ENCODE assay signal across 8 cellular contexts in the genomic region with DNA sequence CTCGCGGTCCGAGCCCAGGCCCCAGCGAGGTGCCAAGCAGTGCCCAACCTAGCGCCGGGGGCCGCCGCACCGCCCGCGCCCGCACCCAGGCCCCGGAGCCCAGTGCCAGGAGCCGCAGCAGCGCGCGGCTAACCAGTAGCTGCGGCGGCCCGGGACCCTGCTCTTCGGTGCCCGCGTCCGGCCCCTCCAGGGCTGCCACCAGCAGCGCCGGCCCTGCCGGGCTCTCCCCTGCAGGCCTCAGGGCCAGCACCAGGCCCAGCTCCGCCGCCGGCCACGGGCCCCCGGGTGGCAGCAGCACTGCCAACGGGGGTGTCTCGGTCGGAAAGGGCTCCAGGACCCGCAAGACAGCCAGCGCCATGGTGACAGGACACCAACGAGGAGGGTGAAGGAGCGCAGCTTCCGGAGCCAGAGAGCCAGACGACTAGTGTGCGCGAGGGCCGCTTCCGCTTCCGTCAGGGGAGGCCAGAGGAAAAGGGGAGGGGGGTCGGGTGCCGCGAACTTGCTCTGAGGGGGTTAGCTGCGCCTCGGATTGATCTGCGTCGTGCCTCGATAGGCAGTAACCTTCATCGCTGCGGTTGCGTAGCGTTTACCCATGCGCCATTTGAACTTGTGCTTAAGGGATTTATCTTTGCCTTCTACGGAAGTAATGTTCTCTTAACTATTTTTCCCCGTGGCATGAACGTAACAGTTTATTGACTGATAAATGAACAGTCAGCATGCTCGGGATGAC. TPM values are rescaled to one million over a fixed set of nuclear protein-coding genes. Genes with fewer than 3 reads are reported as not detected.
DNase-seq lines count a peak whose midpoint lies in the region; ATAC-seq and TF ChIP-seq lines count a peak whose summit lies in the region.

Gene PEX6, minus strand, starts transcription at position 389 of the 730 bp plus-strand sequence. Its CDS starts 31 bp downstream, at position 358.

- intact Hi-C loops in dendritic cell treated with granulocyte-macrophage colony-stimulating factor and Interleukin-4, amounts not matched to agents 40 ng/mL and 50 ng/mL, for 4 days (cut with micrococcal nuclease) = no loop called here
- intact Hi-C loops in left lung (cut with DNase I) = no loop called here

- H3K36me3 Mint-ChIP-seq in dendritic cell treated with granulocyte-macrophage colony-stimulating factor and Interleukin-4, amounts not matched to agents 40 ng/mL and 50 ng/mL, for 4 days (ENCODE audit: low read depth) = peaks cover 23% of the 10 kb centered on the region

- H3K9me3 ChIP-seq in left lung = no peaks in the 10 kb centered on the region

- peak within 1 kb of the TSS; percentile 97 for H3K27ac Mint-ChIP-seq in dendritic cell treated with granulocyte-macrophage colony-stimulating factor and Interleukin-4, amounts not matched to agents 40 ng/mL and 50 ng/mL, for 4 days

- ATAC-seq in GM19372 (IDR thresholded peaks at IDR 0.05; ENCODE audit: low read depth, unreplicated experiment) (peak; percentile 92), HG03521 (IDR thresholded peaks at IDR 0.05; ENCODE audit: unreplicated experiment) (peak; percentile 75), left lung (peak; percentile 95)

- peak within 1 kb of the TSS; percentile 67 to 93 for H3K27ac ChIP-seq in left lung

- no peaks in the 10 kb centered on the region for H3K9me3 Mint-ChIP-seq in dendritic cell treated with granulocyte-macrophage colony-stimulating factor and Interleukin-4, amounts not matched to agents 40 ng/mL and 50 ng/mL, for 4 days

- peaks cover 11 to 40% of the 10 kb centered on the region in 2 donors for H3K4me1 ChIP-seq in left lung

- no peaks in the 10 kb centered on the region for H3K27me3 Mint-ChIP-seq in dendritic cell treated with granulocyte-macrophage colony-stimulating factor and Interleukin-4, amounts not matched to agents 40 ng/mL and 50 ng/mL, for 4 days

- CTCF ChIA-PET in BJ (lab: Yijun Ruan, JAX) = interaction anchor here (0.9 to 3.1 kb wide), 8 partner anchors 8 to 164 kb away, joined by 3 to 14 read pairs (median 3); partner anchors contain the start of gene GNMT

- no peak for TF ChIP-seq CTCF in BJ (IDR thresholded peaks at IDR 0.05; ENCODE audit: insufficient read depth, low read depth, low read length)
- TF ChIP-seq CTCF in left lung (IDR thresholded peaks at IDR 0.05) = no peak

- POLR2A ChIA-PET in BJ (lab: Charles Lee) = interaction anchor here (0.6 kb wide), 2 partner anchors 12 to 839 kb away, joined by 4 to 5 read pairs; no protein-coding TSS in a partner anchor

- H3K4me3 ChIP-seq in BJ (ENCODE audit: low read depth, low read length) = peak within 1 kb of the TSS; percentile 72
- peak within 1 kb of the TSS; percentile 95 to 96 for H3K4me3 ChIP-seq in left lung

- H3K36me3 ChIP-seq in BJ (ENCODE audit: control insufficient read depth, insufficient read depth, low read length) (no peaks in the 10 kb centered on the region), left lung (peaks cover 0 to 3% of the 10 kb centered on the region in 2 donors)

- peak within 1 kb of the TSS; percentile 92 for H3K4me3 Mint-ChIP-seq in dendritic cell treated with granulocyte-macrophage colony-stimulating factor and Interleukin-4, amounts not matched to agents 40 ng/mL and 50 ng/mL, for 4 days

- no peak for DNase-seq in BJ (ENCODE audit: low read depth)
- peak; percentile 98 for DNase-seq in NCI-H69 (lab: John Stamatoyannopoulos, UW)
- peak; percentile 87 for DNase-seq in activated CD4-positive, alpha-beta T cell treated with anti-CD3 and anti-CD28 coated beads, Interleukin-2, amount 50 U/mL, for 1 hour
- peak; percentile 91 to 99 for DNase-seq in left lung
- DNase-seq in stimulated activated CD4-positive, alpha-beta T cell treated with anti-CD3 and anti-CD28 coated beads, Interleukin-4, amount 100 ng/mL, for 1 hour = peak; percentile 91

- no peaks in the 10 kb centered on the region for H3K27me3 ChIP-seq in BJ (ENCODE audit: control insufficient read depth, insufficient read depth, low read length)
- no peaks in the 10 kb centered on the region for H3K27me3 ChIP-seq in left lung

- H3K4me1 Mint-ChIP-seq in dendritic cell treated with granulocyte-macrophage colony-stimulating factor and Interleukin-4, amounts not matched to agents 40 ng/mL and 50 ng/mL, for 4 days (ENCODE audit: low read depth) = peaks cover 44% of the 10 kb centered on the region

RNA-seq across cellular contexts. Expression of gene PEX6, which starts in this region (rescaled TPM):
- 2.8 and 5.6 TPM in 2 replicates for polyA plus RNA-seq in BJ (2011; rRNA removed)
- polyA minus RNA-seq in BJ (2011; rRNA and poly(A)+ RNA removed) = 3.5 and 3.8 TPM in 2 replicates
- total RNA-seq in left lung = 10 to 100 TPM; 23.2 to 25.2 TPM
